ENCODE assay signal across 9 cellular contexts in genomic region chr5:55187370-55187769, GRCh38. TPM values are rescaled to one million over a fixed set of nuclear protein-coding genes. Genes with fewer than 3 reads are reported as not detected.
DNase-seq lines count a peak whose midpoint lies in the region; ATAC-seq and TF ChIP-seq lines count a peak whose summit lies in the region.
"Had no signal": no experiment of that assay in that cellular context is flagged by ENCODE, and none has a peak within 500 bp of the region (broad histone marks: within the 10 kb centered on the region; RNA-seq: fewer than 3 reads in every experiment).

No MANE protein-coding gene starts in this region.

- H3K4me1 ChIP-seq in lower lobe of right lung, result no peaks in the 10 kb centered on the region

- intact Hi-C loops in lower lobe of right lung (cut with DNase I), result no loop called here

- DNase-seq in DMS 273 treated with DMSO at 0.1 percent for 48 hours (lab: John Stamatoyannopoulos, UW) (peak; percentile 20), LNCaP clone FGC (ENCODE audit: low read depth) (peak; percentile 72), SHP77 (lab: John Stamatoyannopoulos, UW) (peak; percentile 24 to 35), kidney epithelial cell (ENCODE audit: low read depth) (no peak), substantia nigra (lab: John Stamatoyannopoulos, UW) (no peak), lower lobe of right lung (no peak)
- DNase-seq: hippocampal formation had no signal

- H3K27ac ChIP-seq in substantia nigra (ENCODE audit: low read depth, low read length, poor library complexity, severe bottlenecking) (no peak overlapping the region), lower lobe of right lung (no peak overlapping the region)

- no peaks in the 10 kb centered on the region for H3K9me3 ChIP-seq in lower lobe of right lung

- H3K4me3 ChIP-seq in LNCaP clone FGC (ENCODE audit: low read depth, low read length) (no peak overlapping the region), kidney epithelial cell (ENCODE audit: low read depth, low read length) (no peak overlapping the region), lower lobe of right lung (no peak overlapping the region)

- ATAC-seq in GM19395 (IDR thresholded peaks at IDR 0.05; ENCODE audit: unreplicated experiment) (no peak), GM21529 (IDR thresholded peaks at IDR 0.05; ENCODE audit: unreplicated experiment) (no peak), lower lobe of right lung (no peak)

- H3K36me3 ChIP-seq in kidney epithelial cell (ENCODE audit: control insufficient read depth, insufficient read depth, low read length) (no peaks in the 10 kb centered on the region), lower lobe of right lung (no peaks in the 10 kb centered on the region)

- TF ChIP-seq CTCF in LNCaP clone FGC (IDR thresholded peaks at IDR 0.05; ENCODE audit: control insufficient read depth, extremely low read depth, insufficient read depth), result peak; percentile 78
- peak; percentile 36 for TF ChIP-seq CTCF in kidney epithelial cell (IDR thresholded peaks at IDR 0.05; ENCODE audit: insufficient read depth, low read length, poor library complexity, severe bottlenecking)
- TF ChIP-seq CTCF in lower lobe of right lung (IDR thresholded peaks at IDR 0.05), result no peak

- H3K27me3 ChIP-seq in kidney epithelial cell (ENCODE audit: control insufficient read depth, insufficient read depth, low read length) (peaks cover 4% of the 10 kb centered on the region), lower lobe of right lung (ENCODE audit: low read depth) (peaks cover 78% of the 10 kb centered on the region)

RNA-seq across cellular contexts. Expression of gene CDC20B, which starts 14.4 kb away (rescaled TPM):
- total RNA-seq in kidney epithelial cell (0.27 TPM in 1 of 2 replicates, not detected in the other), lower lobe of right lung (0.24 TPM)

RNA-seq across cellular contexts. Expression of gene GPX8, which starts 27.4 kb away (rescaled TPM):
- total RNA-seq in kidney epithelial cell, result 42.5 and 59.0 TPM in 2 replicates
- total RNA-seq in lower lobe of right lung, result 10.8 TPM

RNA-seq across cellular contexts. Expression of gene MCIDAS, which starts 39.7 kb away (rescaled TPM):
- total RNA-seq in kidney epithelial cell (not detected in 2 replicates), lower lobe of right lung (0.56 TPM)

RNA-seq across cellular contexts. Expression of gene CCNO, which starts 46.0 kb away (rescaled TPM):
- total RNA-seq in kidney epithelial cell (1.3 and 3.9 TPM in 2 replicates), lower lobe of right lung (2.2 TPM)

Comparison
In these comparisons a context has a peak if more than half of its experiments do, and no peak if none do; other contexts are left out.
1. DNase-seq: peak in DMS 273 treated with DMSO at 0.1 percent for 48 hours (single experiment), LNCaP clone FGC (single experiment) and SHP77 (2 of 2); none in kidney epithelial cell (single experiment), substantia nigra (0 of 49) and lower lobe of right lung (single experiment).